ENCODE assay signal across 22 cellular contexts in the genomic region with DNA sequence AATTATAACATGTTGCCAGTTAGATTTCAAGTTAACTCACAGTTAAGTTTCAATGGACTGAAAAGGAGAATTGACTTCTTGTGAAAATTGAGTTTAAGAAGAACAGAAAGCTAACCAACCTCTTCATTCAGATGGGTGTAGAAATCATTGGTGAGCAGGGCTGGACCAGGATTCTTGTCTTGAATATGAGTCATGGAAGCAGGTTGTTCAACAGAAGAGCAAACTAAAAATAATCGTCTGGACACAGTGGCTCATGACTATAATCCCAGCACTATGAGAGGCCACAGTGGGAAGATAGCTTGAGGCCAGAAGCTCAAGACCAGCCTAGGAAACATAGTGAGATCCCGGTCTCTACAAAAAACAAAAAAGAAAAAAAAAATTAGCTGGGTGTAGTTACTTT.
DNase-seq lines count a peak whose midpoint lies in the region; ATAC-seq and TF ChIP-seq lines count a peak whose summit lies in the region.
"Had no signal": no experiment of that assay in that cellular context is flagged by ENCODE, and none has a peak within 500 bp of the region (broad histone marks: within the 10 kb centered on the region; RNA-seq: fewer than 3 reads in every experiment).

No MANE protein-coding gene starts in this region.

- H3K4ac ChIP-seq in mesenchymal stem cell (ENCODE audit: low read depth in 1 of 2, low read length in 2 of 2), result no peak overlapping the region
- no peak overlapping the region for H3K4ac ChIP-seq in trophoblast cell (ENCODE audit: low read depth, low read length)

- H3K18ac ChIP-seq in mesenchymal stem cell (ENCODE audit: low read depth in 1 of 2, low read length in 2 of 2) (no peak overlapping the region), trophoblast cell (ENCODE audit: low read length) (no peak overlapping the region)

- H3K14ac ChIP-seq in mesenchymal stem cell (ENCODE audit: low read length in 2 of 2), result no peak overlapping the region
- no peak overlapping the region for H3K14ac ChIP-seq in trophoblast cell (ENCODE audit: low read length)

- no peaks in the 10 kb centered on the region for H3K9me2 ChIP-seq in HCT116 (ENCODE audit: insufficient read depth)

- H3K4me3 Mint-ChIP-seq in activated CD8-positive, alpha-beta T cell treated with anti-CD3 and anti-CD28 coated beads, Interleukin-2, amount 10 ng/mL, durations not matched to agents 7 days and 5 days, result no peak overlapping the region
- H3K4me3 Mint-ChIP-seq: activated CD4-positive, alpha-beta T cell treated with anti-CD3 and anti-CD28 coated beads for 36 hours; brain; mesothelial cell of epicardium; stimulated activated effector memory CD8-positive, alpha-beta T cell treated with anti-CD3 and anti-CD28 coated beads, Interleukin-12 subunit alpha, Interleukin-12 subunit beta, amount 100 ng/mL, for 72 hours had no signal

- no peaks in the 10 kb centered on the region for H3K27me3 ChIP-seq in HCT116 (ENCODE audit: insufficient read depth, low read length)
- H3K27me3 ChIP-seq in OCI-LY3 (ENCODE audit: low read depth, low read length), result no peaks in the 10 kb centered on the region
- no peaks in the 10 kb centered on the region for H3K27me3 ChIP-seq in mesenchymal stem cell (ENCODE audit: control insufficient read depth in 1 of 2, insufficient read depth in 1 of 2, low read length in 2 of 2)
- H3K27me3 ChIP-seq in trophoblast cell (ENCODE audit: insufficient read depth, low read length), result no peaks in the 10 kb centered on the region

- H3K4me3 ChIP-seq in HCT116 (replicated peaks in 1 of 2; ENCODE audit: low read depth in 1 of 2, low read length in 2 of 2) (no peak overlapping the region), OCI-LY3 (ENCODE audit: low read length) (no peak overlapping the region), choroid plexus epithelial cell (ENCODE audit: low read depth, low read length) (no peak overlapping the region), mesenchymal stem cell (ENCODE audit: insufficient read depth in 1 of 2, low read depth in 1 of 2, low read length in 2 of 2) (no peak overlapping the region), trophoblast cell (ENCODE audit: low read depth, low read length) (no peak overlapping the region)
- H3K4me3 ChIP-seq: psoas muscle had no signal

- H4K91ac ChIP-seq in mesenchymal stem cell (ENCODE audit: low read length), result no peak overlapping the region
- no peak overlapping the region for H4K91ac ChIP-seq in trophoblast cell (ENCODE audit: low read depth, low read length)

- no peak overlapping the region for H4K12ac ChIP-seq in trophoblast cell (ENCODE audit: low read depth, low read length)

- H3K23ac ChIP-seq in mesenchymal stem cell (ENCODE audit: low read length in 2 of 2) (no peak overlapping the region), trophoblast cell (ENCODE audit: low read length) (no peak overlapping the region)

- no peak overlapping the region for H3K4me2 ChIP-seq in HCT116 (ENCODE audit: low read length)
- H3K4me2 ChIP-seq in OCI-LY3 (ENCODE audit: low read length), result no peak overlapping the region
- H3K4me2 ChIP-seq in mesenchymal stem cell (ENCODE audit: low read length, poor library complexity, severe bottlenecking), result no peak overlapping the region
- no peak overlapping the region for H3K4me2 ChIP-seq in trophoblast cell (ENCODE audit: low read length)

- peaks cover 3% of the 10 kb centered on the region for H3K9me3 Mint-ChIP-seq in activated CD8-positive, alpha-beta T cell treated with anti-CD3 and anti-CD28 coated beads, Interleukin-2, amount 10 ng/mL, durations not matched to agents 7 days and 5 days (ENCODE audit: insufficient read depth)
- H3K9me3 Mint-ChIP-seq: brain; stimulated activated effector memory CD8-positive, alpha-beta T cell treated with anti-CD3 and anti-CD28 coated beads, Interleukin-12 subunit alpha, Interleukin-12 subunit beta, amount 100 ng/mL, for 72 hours had no signal

- no TSS peak for BruUV-seq in HCT116 (replicated peaks; lab: Mats Ljungman, UMichigan)

- H2AFZ ChIP-seq in HCT116 (ENCODE audit: low read depth, low read length, poor library complexity, severe bottlenecking) (peak overlapping the region; percentile 54), OCI-LY3 (ENCODE audit: low read depth, low read length) (peak overlapping the region; percentile 29; the same call in 1 of the 2 replicates), mesenchymal stem cell (ENCODE audit: low read depth, low read length) (no peak overlapping the region), trophoblast cell (ENCODE audit: insufficient read depth, low read length, poor library complexity) (no peak overlapping the region)

- 81% methylated on average over 2 of the region's 2 CpGs for WGBS in mesenchymal stem cell
- no CpG with 5 or more reads among the region's 2 CpGs for WGBS in trophoblast cell (ENCODE audit: extremely low coverage, insufficient coverage, insufficient read length)

- RAD21 ChIA-PET in HCT116 (lab: Charles Lee; ENCODE audit: low non-redundant PET in 1 of 2, low total read pairs in 2 of 2, uncharacterized antibody in 2 of 2, unreplicated experiment in 2 of 2), result no interaction called here

- H3K79me2 ChIP-seq in HCT116 (ENCODE audit: insufficient read depth, low read length), result no peaks in the 10 kb centered on the region
- H3K79me2 ChIP-seq in OCI-LY3 (ENCODE audit: low read length), result no peaks in the 10 kb centered on the region
- H3K79me2 ChIP-seq in trophoblast cell (ENCODE audit: control insufficient read depth, insufficient read depth, low read length, poor library complexity), result no peaks in the 10 kb centered on the region

- H4K8ac ChIP-seq in mesenchymal stem cell (ENCODE audit: low read length) (no peak overlapping the region), trophoblast cell (ENCODE audit: low read depth, low read length) (no peak overlapping the region)

- no peaks in the 10 kb centered on the region for H3K27me3 Mint-ChIP-seq in activated CD8-positive, alpha-beta T cell treated with anti-CD3 and anti-CD28 coated beads, Interleukin-2, amount 10 ng/mL, durations not matched to agents 7 days and 5 days (ENCODE audit: low read depth)
- H3K27me3 Mint-ChIP-seq: activated CD4-positive, alpha-beta T cell treated with anti-CD3 and anti-CD28 coated beads for 36 hours; brain had no signal

- no peak for TF ChIP-seq RAD21 in HCT116 (IDR thresholded peaks at IDR 0.05; ENCODE audit: low read depth)

- H2BK120ac ChIP-seq in mesenchymal stem cell (ENCODE audit: low read depth, low read length) (no peak overlapping the region), trophoblast cell (ENCODE audit: insufficient read depth, low read length, poor library complexity) (no peak overlapping the region)

- no peak overlapping the region for H3K9ac ChIP-seq in HCT116 (ENCODE audit: low read length)
- no peak overlapping the region for H3K9ac ChIP-seq in OCI-LY3 (ENCODE audit: low read length)
- no peak overlapping the region for H3K9ac ChIP-seq in mesenchymal stem cell (ENCODE audit: low read length)
- H3K9ac ChIP-seq in trophoblast cell (ENCODE audit: low read length), result no peak overlapping the region

- no peaks in the 10 kb centered on the region for H3K4me1 Mint-ChIP-seq in activated CD8-positive, alpha-beta T cell treated with anti-CD3 and anti-CD28 coated beads, Interleukin-2, amount 10 ng/mL, durations not matched to agents 7 days and 5 days (ENCODE audit: low read depth)
- H3K4me1 Mint-ChIP-seq: stimulated activated effector memory CD8-positive, alpha-beta T cell treated with anti-CD3 and anti-CD28 coated beads, Interleukin-12 subunit alpha, Interleukin-12 subunit beta, amount 100 ng/mL, for 72 hours had no signal

- intact Hi-C loops in HCT116 (cut with micrococcal nuclease), result no loop called here

- H3K27ac Mint-ChIP-seq in activated CD8-positive, alpha-beta T cell treated with anti-CD3 and anti-CD28 coated beads, Interleukin-2, amount 10 ng/mL, durations not matched to agents 7 days and 5 days, result no peak overlapping the region
- H3K27ac Mint-ChIP-seq: activated CD4-positive, alpha-beta T cell treated with anti-CD3 and anti-CD28 coated beads for 36 hours; mesothelial cell of epicardium; stimulated activated effector memory CD8-positive, alpha-beta T cell treated with anti-CD3 and anti-CD28 coated beads, Interleukin-12 subunit alpha, Interleukin-12 subunit beta, amount 100 ng/mL, for 72 hours had no signal

- no peak for TF ChIP-seq POLR2A in HCT116 (IDR thresholded peaks at IDR 0.05; ENCODE audit: borderline replicate concordance, extremely low read depth, insufficient read depth, insufficient read length)

- no peaks in the 10 kb centered on the region for H3K36me3 Mint-ChIP-seq in activated CD8-positive, alpha-beta T cell treated with anti-CD3 and anti-CD28 coated beads, Interleukin-2, amount 10 ng/mL, durations not matched to agents 7 days and 5 days (ENCODE audit: low read depth)
- H3K36me3 Mint-ChIP-seq: brain; mesothelial cell of epicardium; stimulated activated effector memory CD8-positive, alpha-beta T cell treated with anti-CD3 and anti-CD28 coated beads, Interleukin-12 subunit alpha, Interleukin-12 subunit beta, amount 100 ng/mL, for 72 hours had no signal

- H3K27ac ChIP-seq in HCT116 (ENCODE audit: low read depth, low read length) (no peak overlapping the region), OCI-LY3 (ENCODE audit: low read length) (no peak overlapping the region), mesenchymal stem cell (ENCODE audit: low read length, poor library complexity, severe bottlenecking) (no peak overlapping the region), trophoblast cell (ENCODE audit: low read depth, low read length) (no peak overlapping the region)
- H3K27ac ChIP-seq: psoas muscle had no signal

- H2BK15ac ChIP-seq in mesenchymal stem cell (ENCODE audit: low read depth, poor library complexity, severe bottlenecking), result no peak overlapping the region

- no peaks in the 10 kb centered on the region for H3K4me1 ChIP-seq in HCT116 (ENCODE audit: control insufficient read depth in 1 of 2, insufficient read depth in 2 of 2, low read length in 2 of 2)
- no peaks in the 10 kb centered on the region for H3K4me1 ChIP-seq in OCI-LY3 (ENCODE audit: low read length)
- H3K4me1 ChIP-seq in mesenchymal stem cell (ENCODE audit: control insufficient read depth, insufficient read depth, low read depth, low read length), result peaks cover 3% of the 10 kb centered on the region
- H3K4me1 ChIP-seq in trophoblast cell (ENCODE audit: control insufficient read depth in 1 of 2, insufficient read depth in 2 of 2, low read length in 2 of 2), result no peaks in the 10 kb centered on the region
- H3K4me1 ChIP-seq: psoas muscle had no signal

- no peaks in the 10 kb centered on the region for H3K9me3 ChIP-seq in HCT116 (ENCODE audit: control insufficient read depth in 1 of 2, insufficient read depth in 1 of 2, low read depth in 1 of 2, low read length in 2 of 2)
- H3K9me3 ChIP-seq in OCI-LY3 (ENCODE audit: insufficient read depth, low read length), result no peaks in the 10 kb centered on the region
- no peaks in the 10 kb centered on the region for H3K9me3 ChIP-seq in mesenchymal stem cell (ENCODE audit: control insufficient read depth, low read length)
- H3K9me3 ChIP-seq in trophoblast cell (ENCODE audit: insufficient read depth, low read depth, low read length), result no peaks in the 10 kb centered on the region
- H3K9me3 ChIP-seq: psoas muscle had no signal

- H2BK12ac ChIP-seq in mesenchymal stem cell (ENCODE audit: low read length in 2 of 2) (no peak overlapping the region), trophoblast cell (ENCODE audit: low read length) (no peak overlapping the region)

- H3K36me3 ChIP-seq in HCT116 (ENCODE audit: control insufficient read depth in 1 of 2, insufficient read depth in 2 of 2, low read length in 2 of 2) (no peaks in the 10 kb centered on the region), OCI-LY3 (replicated peaks; ENCODE audit: low read depth, low read length) (no peaks in the 10 kb centered on the region), mesenchymal stem cell (ENCODE audit: control insufficient read depth in 1 of 2, insufficient read depth in 2 of 2, low read depth in 1 of 2, low read length in 2 of 2) (no peaks in the 10 kb centered on the region), trophoblast cell (ENCODE audit: control insufficient read depth in 1 of 2, insufficient read depth in 2 of 2, low read length in 2 of 2) (no peaks in the 10 kb centered on the region)

- POLR2A ChIA-PET in HCT116 (lab: Charles Lee), result no interaction called here
- POLR2A ChIA-PET in activated CD8-positive, alpha-beta T cell treated with anti-CD3 and anti-CD28 coated beads, Interleukin-2, amount 10 ng/mL, durations not matched to agents 7 days and 5 days (lab: Charles Lee), result no interaction called here

- H2AK5ac ChIP-seq in mesenchymal stem cell (ENCODE audit: low read length, severe bottlenecking) (no peak overlapping the region), trophoblast cell (ENCODE audit: low read length) (no peak overlapping the region)

- H4K20me1 ChIP-seq in HCT116 (ENCODE audit: insufficient read depth) (no peaks in the 10 kb centered on the region), OCI-LY3 (ENCODE audit: insufficient read depth, low read length) (no peaks in the 10 kb centered on the region)

- TF ChIP-seq CTCF in HCT116 (IDR thresholded peaks at IDR 0.05 in 2 of 3, conservative IDR thresholded peaks at IDR 0.05 in 1 of 3; ENCODE audit: borderline replicate concordance in 1 of 3, insufficient read depth in 1 of 3, low read depth in 2 of 3, low read length in 2 of 3) (no peak), OCI-LY3 (IDR thresholded peaks at IDR 0.05; ENCODE audit: low read depth, low read length) (no peak), choroid plexus epithelial cell (conservative IDR thresholded peaks at IDR 0.05; ENCODE audit: low read depth, low read length) (no peak)

- no peak overlapping the region for H2BK5ac ChIP-seq in mesenchymal stem cell (ENCODE audit: low read depth, low read length, poor library complexity, severe bottlenecking)
- no peak overlapping the region for H2BK5ac ChIP-seq in trophoblast cell (ENCODE audit: low read depth, low read length, poor library complexity)

- CTCF ChIA-PET in HCT116 (lab: Charles Lee), result no interaction called here
- CTCF ChIA-PET in activated CD8-positive, alpha-beta T cell treated with anti-CD3 and anti-CD28 coated beads, Interleukin-2, amount 10 ng/mL, durations not matched to agents 7 days and 5 days (lab: Charles Lee), result interaction anchor here (1.4 kb wide), 1 partner anchor 10 kb away, joined by 3 read pairs; no protein-coding TSS in a partner anchor

- no peak for DNase-seq in HCT116 (ENCODE audit: low read depth, low spot score)
- DNase-seq in choroid plexus epithelial cell (ENCODE audit: low read depth), result peak; percentile 27
- peak; percentile 71 for DNase-seq in mesenchymal stem cell
- DNase-seq in NCI-H1436 treated with DMSO at 0.1 percent for 48 hours (lab: John Stamatoyannopoulos, UW), result no peak
- DNase-seq in UCSD-AML1 (lab: John Stamatoyannopoulos, UW; ENCODE audit: unreplicated experiment), result no peak
- no peak for DNase-seq in trophoblast cell
- no peak for DNase-seq in activated CD8-positive, alpha-beta T cell treated with anti-CD3 and anti-CD28 coated beads, Interleukin-2, amount 10 ng/mL, durations not matched to agents 7 days and 5 days
- DNase-seq: activated CD4-positive, alpha-beta T cell treated with anti-CD3 and anti-CD28 coated beads for 36 hours; activated CD8-positive, alpha-beta memory T cell treated with anti-CD3 and anti-CD28 coated beads, Interleukin-2, amount 50 U/mL, for 48 hours; activated gamma-delta T cell treated with Interleukin-2 at 50 U/mL for 16 hours; GF-D8; hypothalamus; KG1; NCI-H1436; NCI-H226; NK-92 treated with Interleukin-12 subunit alpha and Interleukin-12 subunit beta, amount 100 ng/mL, for 24 hours; psoas muscle; T-helper 9 cell had no signal

- ATAC-seq in HCT116, result no peak
- no peak for ATAC-seq in activated CD8-positive, alpha-beta T cell treated with anti-CD3 and anti-CD28 coated beads, Interleukin-2, amount 10 ng/mL, durations not matched to agents 7 days and 5 days
- ATAC-seq: activated CD4-positive, alpha-beta T cell treated with anti-CD3 and anti-CD28 coated beads for 36 hours; psoas muscle; stimulated activated effector memory CD8-positive, alpha-beta T cell treated with anti-CD3 and anti-CD28 coated beads, Interleukin-12 subunit alpha, Interleukin-12 subunit beta, amount 100 ng/mL, for 72 hours had no signal

- H3K79me1 ChIP-seq in mesenchymal stem cell (replicated peaks; ENCODE audit: low read length, poor library complexity, severe bottlenecking) (no peaks in the 10 kb centered on the region), trophoblast cell (ENCODE audit: low read length) (no peaks in the 10 kb centered on the region)

Comparison
In these comparisons a context has a peak if more than half of its experiments do, and no peak if none do; other contexts are left out.
1. DNase-seq: peak in choroid plexus epithelial cell (single experiment) and mesenchymal stem cell (single experiment); none in HCT116 (single experiment), NCI-H1436 treated with DMSO at 0.1 percent for 48 hours (single experiment), UCSD-AML1 (single experiment), trophoblast cell (0 of 2) and activated CD8-positive, alpha-beta T cell treated with anti-CD3 and anti-CD28 coated beads, Interleukin-2, amount 10 ng/mL, durations not matched to agents 7 days and 5 days (single experiment).
2. H2AFZ ChIP-seq: peak in HCT116 (single experiment) and OCI-LY3 (single experiment); none in mesenchymal stem cell (single experiment) and trophoblast cell (single experiment).